Comparison of ENCODE assay signal across 2 cellular contexts in genomic region chr2:241234066-241234790, GRCh38.
TF ChIP-seq lines count a peak whose summit lies in the region.

No MANE protein-coding gene starts in this region.

TF ChIP-seq in GM12878, 131 proteins besides CTCF, POLR2A, EP300 and RAD21:
- TF ChIP-seq SUPT20H (IDR thresholded peaks at IDR 0.05; ENCODE audit: borderline replicate concordance, control insufficient read depth, low read depth, low read length) (no peak), POLR2AphosphoS5 (IDR thresholded peaks at IDR 0.05; ENCODE audit: low read length) (0 out of 2 replicates have a peak, but pooled peaks have one; percentile 40), USF1 (IDR thresholded peaks at IDR 0.05; ENCODE audit: borderline replicate concordance, extremely low read length, insufficient read depth, low read depth, low read length) (no peak), NR2C1 (IDR thresholded peaks at IDR 0.05) (no peak), MLLT1 (IDR thresholded peaks at IDR 0.05) (no peak), ATF7 (IDR thresholded peaks at IDR 0.05; ENCODE audit: low read depth) (no peak), CBFB (IDR thresholded peaks at IDR 0.05; ENCODE audit: low read depth) (no peak)
TF ChIP-seq in GM12878: peak in this region for 1.

TF ChIP-seq in HepG2, 621 proteins besides CTCF, POLR2A, EP300 and RAD21 (continues in another document):
- TF ChIP-seq ZSCAN29 (CRISPR knock-in tag; conservative IDR thresholded peaks at IDR 0.05) = no peak
- no peak for TF ChIP-seq ATF1 (CRISPR knock-in tag; IDR thresholded peaks at IDR 0.05)
- TF ChIP-seq RBM22 (optimal IDR thresholded peaks at IDR 0.05; ENCODE audit: low read length) = peak; percentile 45
- TF ChIP-seq NPAS2 (CRISPR knock-in tag; IDR thresholded peaks at IDR 0.05; ENCODE audit: borderline replicate concordance) = no peak
- no peak for TF ChIP-seq HBP1 (CRISPR knock-in tag; IDR thresholded peaks at IDR 0.05; ENCODE audit: low read depth)
- TF ChIP-seq ZNF407 (CRISPR knock-in tag; IDR thresholded peaks at IDR 0.05; ENCODE audit: not compliant biosample characterization) = no peak
- TF ChIP-seq RBFOX2 (IDR thresholded peaks at IDR 0.05; ENCODE audit: low read depth, low read length) = 0 out of 2 replicates have a peak, but pooled peaks have one; percentile 19
- TF ChIP-seq SMARCE1 (IDR thresholded peaks at IDR 0.05; ENCODE audit: borderline replicate concordance) = no peak
- no peak for TF ChIP-seq TMF1 (CRISPR knock-in tag; IDR thresholded peaks at IDR 0.05; ENCODE audit: low read depth)
- no peak for TF ChIP-seq SMC3 (IDR thresholded peaks at IDR 0.05; ENCODE audit: low read length)
- no peak for TF ChIP-seq ZNF143 (CRISPR knock-in tag; IDR thresholded peaks at IDR 0.05)
- no peak for TF ChIP-seq ZUFSP (CRISPR knock-in tag; IDR thresholded peaks at IDR 0.05; ENCODE audit: borderline replicate concordance)
- TF ChIP-seq ZNF343 (CRISPR knock-in tag; IDR thresholded peaks at IDR 0.05) = no peak
- TF ChIP-seq TARDBP (CRISPR knock-in tag; IDR thresholded peaks at IDR 0.05) = no peak
- no peak for TF ChIP-seq ZBED4 (CRISPR knock-in tag; IDR thresholded peaks at IDR 0.05; ENCODE audit: borderline replicate concordance)
- TF ChIP-seq ZNF619 (CRISPR knock-in tag; IDR thresholded peaks at IDR 0.05) = 0 out of 2 replicates have a peak, but pooled peaks have one; percentile 25
- no peak for TF ChIP-seq GMEB1 (CRISPR knock-in tag; IDR thresholded peaks at IDR 0.05; ENCODE audit: borderline replicate concordance)
- no peak for TF ChIP-seq CAMTA2 (CRISPR knock-in tag; IDR thresholded peaks at IDR 0.05; ENCODE audit: borderline replicate concordance)
- TF ChIP-seq RFX1 (IDR thresholded peaks at IDR 0.05) = no peak
- no peak for TF ChIP-seq KAT7 (CRISPR knock-in tag; IDR thresholded peaks at IDR 0.05; ENCODE audit: borderline replicate concordance)
- no peak for TF ChIP-seq AKAP8 (CRISPR knock-in tag; IDR thresholded peaks at IDR 0.05)
- no peak for TF ChIP-seq AGO1 (IDR thresholded peaks at IDR 0.05; ENCODE audit: low read depth, low read length, poor library complexity, severe bottlenecking)
- no peak for TF ChIP-seq PRDM15 (CRISPR knock-in tag; IDR thresholded peaks at IDR 0.05)
